In genomic region chr1:203028067-203028783, GRCh38 we compare ENCODE assay signal across 16 cellular contexts. TPM values are rescaled to one million over a fixed set of nuclear protein-coding genes. Genes with fewer than 3 reads are reported as not detected.
DNase-seq lines count a peak whose midpoint lies in the region; ATAC-seq, FAIRE-seq and TF ChIP-seq lines count a peak whose summit lies in the region.
"Had no signal": no experiment of that assay in that cellular context is flagged by ENCODE, and none has a peak within 500 bp of the region (broad histone marks: within the 10 kb centered on the region; RNA-seq: fewer than 3 reads in every experiment).

No MANE protein-coding gene starts in this region.

- peak overlapping the region; percentile 85 for H3K4me3 Mint-ChIP-seq in activated T-helper 1 cell treated with anti-CD3 and anti-CD28 coated beads, Interleukin-12 subunit alpha, Interleukin-12 subunit beta, Interleukin-2, Interleukin-4 antibody, amounts not matched to agents 30 ng/mL and 10 ng/mL and 1 ng/mL, durations not matched to agents 14 hours and 24 hours and 36 hours

- H3K9ac ChIP-seq in kidney (ENCODE audit: low read length in 2 of 2): no peak overlapping the region

- H3K36me3 ChIP-seq in heart right ventricle (peaks cover 0 to 22% (median 13%) of the 10 kb centered on the region in 9 donors), kidney (ENCODE audit: control insufficient read depth in 1 of 2, insufficient read depth in 2 of 2, low read length in 2 of 2) (peaks cover 2 to 10% of the 10 kb centered on the region in 2 donors)

- peaks cover 25% of the 10 kb centered on the region for H3K4me1 Mint-ChIP-seq in activated T-helper 1 cell treated with anti-CD3 and anti-CD28 coated beads, Interleukin-12 subunit alpha, Interleukin-12 subunit beta, Interleukin-2, Interleukin-4 antibody, amounts not matched to agents 30 ng/mL and 10 ng/mL and 1 ng/mL, durations not matched to agents 14 hours and 24 hours and 36 hours (ENCODE audit: low read depth)

- 52 to 64% methylated on average over 9 of the region's 9 CpGs for WGBS in heart right ventricle, 2 donors

- H3K4me1 ChIP-seq in heart right ventricle (peaks cover 7 to 43% (median 28%) of the 10 kb centered on the region in 9 donors), kidney (ENCODE audit: control insufficient read depth in 1 of 2, insufficient read depth in 1 of 2, low read depth in 1 of 2, low read length in 2 of 2) (peaks cover 0 to 8% of the 10 kb centered on the region in 2 donors)

- peak overlapping the region in 2 of 10 donors; percentile 69 to 70 for H3K4me3 ChIP-seq in heart right ventricle
- H3K4me3 ChIP-seq in kidney (ENCODE audit: low read length in 2 of 2): no peak overlapping the region
- H3K4me3 ChIP-seq: left lung had no signal

- H3K27ac ChIP-seq in heart right ventricle: peak overlapping the region in 8 of 10 donors; percentile 53 to 90 (median 79)
- no peak overlapping the region for H3K27ac ChIP-seq in kidney (ENCODE audit: low read depth in 2 of 2, low read length in 2 of 2)
- H3K27ac ChIP-seq: left lung had no signal

- TF ChIP-seq CTCF in heart right ventricle (IDR thresholded peaks at IDR 0.05) (no peak), kidney (IDR thresholded peaks at IDR 0.05; ENCODE audit: borderline replicate concordance, extremely low read depth, insufficient read depth) (no peak)

- H3K27ac Mint-ChIP-seq in activated T-helper 1 cell treated with anti-CD3 and anti-CD28 coated beads, Interleukin-12 subunit alpha, Interleukin-12 subunit beta, Interleukin-2, Interleukin-4 antibody, amounts not matched to agents 30 ng/mL and 10 ng/mL and 1 ng/mL, durations not matched to agents 14 hours and 24 hours and 36 hours: no peak overlapping the region
- H3K27ac Mint-ChIP-seq: activated B cell treated with CpG ODN at 0.5 μM for 24 hours had no signal

- H3K9me3 ChIP-seq in heart right ventricle (no peaks in the 10 kb centered on the region), kidney (ENCODE audit: control insufficient read depth in 1 of 2, low read length in 2 of 2) (no peaks in the 10 kb centered on the region)
- H3K9me3 ChIP-seq: left lung had no signal

- peaks cover 0 to 13% (median 0%) of the 10 kb centered on the region in 7 donors for H3K27me3 ChIP-seq in heart right ventricle

- peaks cover 20% of the 10 kb centered on the region for H3K36me3 Mint-ChIP-seq in activated T-helper 1 cell treated with anti-CD3 and anti-CD28 coated beads, Interleukin-12 subunit alpha, Interleukin-12 subunit beta, Interleukin-2, Interleukin-4 antibody, amounts not matched to agents 30 ng/mL and 10 ng/mL and 1 ng/mL, durations not matched to agents 14 hours and 24 hours and 36 hours (ENCODE audit: low read depth)

- no peak for FAIRE-seq in kidney (lab: Jason Lieb, UNC)
- FAIRE-seq in urothelium cell line (lab: Jason Lieb, UNC): no peak
- FAIRE-seq: frontal cortex had no signal

- intact Hi-C loops in heart right ventricle (cut with DNase I) (no loop called here), Right ventricle myocardium superior (cut with DNase I) (no loop called here), kidney (cut with DNase I) (no loop called here)
- intact Hi-C loops in activated T-helper 1 cell treated with anti-CD3 and anti-CD28 coated beads, Interleukin-12 subunit alpha, Interleukin-12 subunit beta, Interleukin-2, Interleukin-4 antibody, amounts not matched to agents 30 ng/mL and 10 ng/mL and 1 ng/mL, durations not matched to agents 14 hours and 24 hours and 36 hours (cut with micrococcal nuclease): loop anchor here (5.0 to 10.0 kb wide), 4 partner anchors 141 to 767 kb away; partner anchors contain the start of genes RABIF, UBE2T, ZBED6 and ZC3H11A

- DNase-seq in heart right ventricle (no peak), Right ventricle myocardium superior (no peak), kidney (peak; percentile 59), urothelium cell line (ENCODE audit: low spot score) (peak; percentile 2), HT-29 (ENCODE audit: low spot score) (no peak), cortex of kidney (lab: John Stamatoyannopoulos, UW) (no peak)
- DNase-seq in activated T-helper 1 cell treated with anti-CD3 and anti-CD28 coated beads, Interleukin-12 subunit alpha, Interleukin-12 subunit beta, Interleukin-2, Interleukin-4 antibody, amounts not matched to agents 30 ng/mL and 10 ng/mL and 1 ng/mL, durations not matched to agents 14 hours and 24 hours and 36 hours (ENCODE audit: low spot score): no peak
- DNase-seq: activated B cell treated with CpG ODN at 0.5 μM for 24 hours; activated naive CD4-positive, alpha-beta T cell; dermis blood vessel endothelial cell; left lung had no signal

- ATAC-seq in heart right ventricle: peak in 3 of 8 donors; percentile 15 to 28 (median 28)
- ATAC-seq in Right ventricle myocardium superior (ENCODE audit: poor library complexity): no peak
- no peak for ATAC-seq in HG02981 (IDR thresholded peaks at IDR 0.05; ENCODE audit: unreplicated experiment)
- ATAC-seq: left lung had no signal

- peaks cover 6% of the 10 kb centered on the region for H3K9me3 Mint-ChIP-seq in activated T-helper 1 cell treated with anti-CD3 and anti-CD28 coated beads, Interleukin-12 subunit alpha, Interleukin-12 subunit beta, Interleukin-2, Interleukin-4 antibody, amounts not matched to agents 30 ng/mL and 10 ng/mL and 1 ng/mL, durations not matched to agents 14 hours and 24 hours and 36 hours

- H3K27me3 Mint-ChIP-seq in activated T-helper 1 cell treated with anti-CD3 and anti-CD28 coated beads, Interleukin-12 subunit alpha, Interleukin-12 subunit beta, Interleukin-2, Interleukin-4 antibody, amounts not matched to agents 30 ng/mL and 10 ng/mL and 1 ng/mL, durations not matched to agents 14 hours and 24 hours and 36 hours (ENCODE audit: insufficient read depth): no peaks in the 10 kb centered on the region

RNA-seq across cellular contexts. Expression of gene PPFIA4, which starts 1.9 kb away (rescaled TPM):
- 10 to 100 TPM in 9 of 10 donors, 1 to 10 TPM in 1; 9.5 to 60.6 (median 35.2) TPM for total RNA-seq in heart right ventricle
- 10 to 100 TPM in 1 of 2 donors, 1 to 10 TPM in 1; 8.1 to 28.5 TPM for polyA plus RNA-seq in heart right ventricle
- 19.3 TPM for total RNA-seq in Right ventricle myocardium superior
- total RNA-seq in activated T-helper 1 cell treated with anti-CD3 and anti-CD28 coated beads, Interleukin-12 subunit alpha, Interleukin-12 subunit beta, Interleukin-2, Interleukin-4 antibody, amounts not matched to agents 30 ng/mL and 10 ng/mL and 1 ng/mL, durations not matched to agents 14 hours and 24 hours and 36 hours: 11.5 and 14.9 TPM in 2 replicates
- 1.7 TPM for total RNA-seq in kidney
- 5.2 TPM for polyA plus RNA-seq in kidney (ENCODE audit: insufficient read depth, low read depth, low replicate concordance)
- 0.08 and 0.16 TPM in 2 replicates for total RNA-seq in HT-29 (2014; rRNA removed; shearing (Covaris generic))

RNA-seq across cellular contexts. Expression of gene TMEM183A, which starts 21.1 kb away (rescaled TPM):
- total RNA-seq in heart right ventricle (10 to 100 TPM; 18.2 to 34.2 (median 21.1) TPM), Right ventricle myocardium superior (21.8 TPM), kidney (47.9 TPM)
- polyA plus RNA-seq in heart right ventricle (10 to 100 TPM; 11.5 to 38.1 TPM), kidney (ENCODE audit: insufficient read depth, low read depth, low replicate concordance) (47.5 TPM)
- total RNA-seq in activated T-helper 1 cell treated with anti-CD3 and anti-CD28 coated beads, Interleukin-12 subunit alpha, Interleukin-12 subunit beta, Interleukin-2, Interleukin-4 antibody, amounts not matched to agents 30 ng/mL and 10 ng/mL and 1 ng/mL, durations not matched to agents 14 hours and 24 hours and 36 hours: 69.9 and 83.6 TPM in 2 replicates
- 92.5 and 94.2 TPM in 2 replicates for total RNA-seq in HT-29 (2014; rRNA removed; shearing (Covaris generic))

RNA-seq across cellular contexts. Expression of gene MYOG, which starts 57.6 kb away (rescaled TPM):
- total RNA-seq in heart right ventricle (not detected), Right ventricle myocardium superior (not detected), kidney (not detected)
- polyA plus RNA-seq in heart right ventricle (under 1 TPM in 1 of 2 donors, not detected in 1; 0.06 TPM), kidney (ENCODE audit: insufficient read depth, low read depth, low replicate concordance) (not detected)
- not detected in 2 replicates for total RNA-seq in activated T-helper 1 cell treated with anti-CD3 and anti-CD28 coated beads, Interleukin-12 subunit alpha, Interleukin-12 subunit beta, Interleukin-2, Interleukin-4 antibody, amounts not matched to agents 30 ng/mL and 10 ng/mL and 1 ng/mL, durations not matched to agents 14 hours and 24 hours and 36 hours
- total RNA-seq in HT-29 (2014; rRNA removed; shearing (Covaris generic)): not detected in 2 replicates
- total RNA-seq: activated B cell treated with CpG ODN at 0.5 μM for 24 hours, dermis blood vessel endothelial cell, left lung, NCI-H460, posterior vena cava had no signal
- polyA plus RNA-seq: urinary bladder had no signal

Comparison
In these comparisons a context has a peak if more than half of its experiments do, and no peak if none do; other contexts are left out.
1. DNase-seq: peak in kidney (single experiment) and urothelium cell line (single experiment); none in heart right ventricle (0 of 2), Right ventricle myocardium superior (single experiment), activated T-helper 1 cell treated with anti-CD3 and anti-CD28 coated beads, Interleukin-12 subunit alpha, Interleukin-12 subunit beta, Interleukin-2, Interleukin-4 antibody, amounts not matched to agents 30 ng/mL and 10 ng/mL and 1 ng/mL, durations not matched to agents 14 hours and 24 hours and 36 hours (single experiment), HT-29 (single experiment) and cortex of kidney (single experiment).
2. H3K27ac ChIP-seq: peak in heart right ventricle (8 of 10); none in kidney (0 of 2).